ENCODE assay signal across 33 cellular contexts in the genomic region with DNA sequence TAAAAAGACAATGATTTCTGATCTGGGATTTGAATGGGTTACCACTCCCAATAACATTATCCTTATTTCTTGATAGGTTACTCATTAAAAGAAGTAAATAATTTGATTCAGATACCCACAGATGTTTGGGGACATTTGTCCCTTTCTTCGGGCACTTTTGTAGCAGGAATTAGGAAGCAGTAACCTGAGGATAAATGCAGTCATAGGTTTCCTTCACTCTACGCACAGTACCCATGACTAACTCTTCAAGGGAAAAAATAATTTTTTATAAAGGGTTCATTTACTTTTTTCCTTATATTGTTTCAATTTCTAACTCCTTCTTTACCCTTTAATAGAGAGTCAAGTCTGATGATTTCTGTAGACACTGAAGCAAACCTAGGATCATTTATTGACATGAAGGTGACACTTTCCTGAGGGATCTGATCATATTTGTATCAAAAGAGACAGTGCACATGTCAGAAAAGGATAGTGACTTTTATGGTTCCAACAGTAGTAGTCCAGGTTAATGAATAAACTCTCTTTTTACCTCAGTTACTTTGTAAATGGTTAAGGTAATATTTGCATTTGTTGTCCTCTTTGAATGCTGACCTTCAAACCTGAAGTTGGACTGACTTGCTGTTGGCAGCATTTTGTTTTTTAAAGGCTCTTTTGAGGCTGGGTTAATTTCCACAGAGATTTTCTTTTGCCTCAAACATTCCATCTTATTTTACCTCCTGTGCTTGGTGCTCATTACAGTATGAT.
"Had no signal": no experiment of that assay in that cellular context is flagged by ENCODE, and none has a peak within 500 bp of the region (broad histone marks: within the 10 kb centered on the region; RNA-seq: fewer than 3 reads in every experiment).

No MANE protein-coding gene starts in this region.

- DNase-seq: activated B cell treated with CpG ODN at 0.5 μM for 24 hours; activated CD4-positive, alpha-beta memory T cell treated with anti-CD3 and anti-CD28 coated beads for 36 hours; activated CD4-positive, alpha-beta T cell treated with anti-CD3 and anti-CD28 coated beads for 4 hours; activated CD4-positive, alpha-beta T cell treated with anti-CD3 and anti-CD28 coated beads, Interleukin-2, amount 50 U/mL, for 1 hour; activated CD4-positive, CD25-positive, alpha-beta regulatory T cell treated with anti-CD3 and anti-CD28 coated beads, Interleukin-2, amount 50 U/mL, for 72 hours; activated CD8-positive, alpha-beta memory T cell treated with anti-CD3 and anti-CD28 coated beads, Interleukin-2, amount 50 U/mL, for 4 hours; activated effector memory CD4-positive, alpha-beta T cell treated with Interleukin-2 at 50 U/mL for 16 hours; activated naive CD4-positive, alpha-beta T cell treated with anti-CD3 and anti-CD28 coated beads, Interleukin-2, amount 10 ng/mL, durations not matched to agents 7 days and 5 days; activated naive CD8-positive, alpha-beta T cell treated with anti-CD3 and anti-CD28 coated beads, Interleukin-2, amount 50 U/mL, for 24 hours; activated T-cell treated with anti-CD3 and anti-CD28 coated beads for 4 hours; activated T-cell treated with anti-CD3 and anti-CD28 coated beads, Interleukin-2, amount 50 U/mL, for 48 hours; aorta; brain microvascular endothelial cell; central memory CD4-positive, alpha-beta T cell; MM.1S; MV-4-11; NCI-H1092; NCI-H1436 treated with DMSO at 0.1 percent for 48 hours; NCI-H1694 treated with DMSO at 0.1 percent for 48 hours; NCI-H2029; NCI-H345; NCI-H524 treated with DMSO at 0.1 percent for 48 hours; Peyer's patch; RPMI8226; SHP77 treated with DMSO at 0.1 percent for 48 hours; SK-N-SH; T-helper 9 cell had no signal

- H3K27me3 ChIP-seq: brain microvascular endothelial cell, Peyer's patch, SJSA1 had no signal

- H3K36me3 Mint-ChIP-seq: activated CD4-positive, alpha-beta memory T cell treated with anti-CD3 and anti-CD28 coated beads for 36 hours; activated naive CD4-positive, alpha-beta T cell treated with anti-CD3 and anti-CD28 coated beads, Interleukin-2, amount 10 ng/mL, durations not matched to agents 7 days and 5 days; activated naive CD8-positive, alpha-beta T cell had no signal

- H3K4me2 ChIP-seq: KMS-11, SK-N-SH had no signal

- H3K27ac Mint-ChIP-seq: activated B cell treated with CpG ODN at 0.5 μM for 24 hours; activated CD4-positive, alpha-beta memory T cell treated with anti-CD3 and anti-CD28 coated beads for 36 hours; activated naive CD4-positive, alpha-beta T cell treated with anti-CD3 and anti-CD28 coated beads, Interleukin-2, amount 10 ng/mL, durations not matched to agents 7 days and 5 days; activated naive CD8-positive, alpha-beta T cell; activated naive CD8-positive, alpha-beta T cell treated with anti-CD3 and anti-CD28 coated beads, Interleukin-2, amount 50 U/mL, for 24 hours; T-helper 1 cell treated with Interleukin-12 subunit alpha and Interleukin-12 subunit beta and Interleukin-4 antibody, amounts not matched to agents 30 μg/mL and 1 μg/mL, for 36 hours had no signal

- ATAC-seq: activated naive CD8-positive, alpha-beta T cell treated with anti-CD3 and anti-CD28 coated beads, Interleukin-2, amount 50 U/mL, for 24 hours; PC-3 had no signal

- H3K9me3 ChIP-seq: Peyer's patch, SJSA1, SK-N-SH had no signal

- H3K27me3 Mint-ChIP-seq: activated B cell treated with CpG ODN at 0.5 μM for 24 hours; activated CD4-positive, alpha-beta memory T cell treated with anti-CD3 and anti-CD28 coated beads for 36 hours; activated naive CD4-positive, alpha-beta T cell treated with anti-CD3 and anti-CD28 coated beads, Interleukin-2, amount 10 ng/mL, durations not matched to agents 7 days and 5 days; activated naive CD8-positive, alpha-beta T cell; activated naive CD8-positive, alpha-beta T cell treated with anti-CD3 and anti-CD28 coated beads, Interleukin-2, amount 50 U/mL, for 24 hours had no signal

- H3K27ac ChIP-seq: brain microvascular endothelial cell, KMS-11, Peyer's patch, SJSA1, VCaP had no signal

- H3K9ac ChIP-seq: KMS-11, SK-N-SH had no signal

- H3K4me1 ChIP-seq: Peyer's patch had no signal

- H3K36me3 ChIP-seq: brain microvascular endothelial cell, Peyer's patch, SJSA1 had no signal

- H3K4me1 Mint-ChIP-seq: activated B cell treated with CpG ODN at 0.5 μM for 24 hours; activated naive CD4-positive, alpha-beta T cell treated with anti-CD3 and anti-CD28 coated beads, Interleukin-2, amount 10 ng/mL, durations not matched to agents 7 days and 5 days; activated naive CD8-positive, alpha-beta T cell treated with anti-CD3 and anti-CD28 coated beads, Interleukin-2, amount 50 U/mL, for 24 hours had no signal

- H3K4me3 Mint-ChIP-seq: activated B cell treated with CpG ODN at 0.5 μM for 24 hours; activated CD4-positive, alpha-beta memory T cell treated with anti-CD3 and anti-CD28 coated beads for 36 hours; activated naive CD4-positive, alpha-beta T cell treated with anti-CD3 and anti-CD28 coated beads, Interleukin-2, amount 10 ng/mL, durations not matched to agents 7 days and 5 days; activated naive CD8-positive, alpha-beta T cell; activated naive CD8-positive, alpha-beta T cell treated with anti-CD3 and anti-CD28 coated beads, Interleukin-2, amount 50 U/mL, for 24 hours; T-helper 1 cell treated with Interleukin-12 subunit alpha and Interleukin-12 subunit beta and Interleukin-4 antibody, amounts not matched to agents 30 μg/mL and 1 μg/mL, for 36 hours had no signal

- H3K4me3 ChIP-seq: Peyer's patch, SJSA1 had no signal
